1 cellular context compared by ENCODE assay signal in the genomic region with DNA sequence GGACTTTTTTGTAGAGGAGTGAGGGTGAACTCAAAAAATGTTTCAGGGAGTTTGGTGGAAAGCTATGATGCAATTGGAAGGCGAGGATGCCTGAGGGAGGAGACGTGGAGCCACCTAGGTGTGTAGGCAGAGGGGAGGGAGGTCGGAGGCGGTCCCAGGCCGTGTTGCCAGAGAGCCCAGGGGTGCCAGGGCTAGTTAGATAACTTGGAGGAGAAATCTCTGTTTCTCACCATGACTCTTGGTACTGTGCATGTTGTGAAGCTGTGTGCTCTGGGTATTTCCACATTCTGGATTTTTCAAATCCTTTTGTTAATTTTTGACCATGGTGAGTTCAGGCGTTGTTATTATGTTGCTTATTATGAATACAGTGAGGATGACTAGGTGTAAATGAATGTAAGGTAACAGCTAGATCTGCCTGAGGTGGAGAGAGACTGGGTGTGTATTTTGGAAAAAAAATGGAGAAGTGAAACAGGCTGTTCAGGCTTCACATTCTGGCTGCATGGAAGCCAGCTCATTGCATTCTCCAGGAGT.
TF ChIP-seq lines count a peak whose summit lies in the region.

No MANE protein-coding gene starts in this region.

TF ChIP-seq in GM23338, 12 proteins besides CTCF, POLR2A, EP300 and RAD21 (continued from another document):
- TF ChIP-seq ZNF462 (CRISPR knock-in tag; IDR thresholded peaks at IDR 0.05): no peak
- TF ChIP-seq JUNB (IDR thresholded peaks at IDR 0.05; ENCODE audit: unreplicated experiment): no peak
- TF ChIP-seq EZH2phosphoT487 (IDR thresholded peaks at IDR 0.05; ENCODE audit: unreplicated experiment): no peak
TF ChIP-seq in GM23338: peak in this region for 0.
